1 cellular context compared by ENCODE assay signal in genomic region chr5:171387970-171388815, GRCh38.
A peak's percentile ranks its signal among the peaks of the same experiment; 100 is the strongest.
TF ChIP-seq lines count a peak whose summit lies in the region.

No MANE protein-coding gene starts in this region.

TF ChIP-seq in K562, 482 proteins besides CTCF, POLR2A, EP300 and RAD21 (continued from another document):
- TF ChIP-seq FUS (optimal IDR thresholded peaks at IDR 0.05; ENCODE audit: low read depth, low read length) (no peak), ESRRB (CRISPR knock-in tag; IDR thresholded peaks at IDR 0.05; ENCODE audit: borderline replicate concordance) (no peak), ZNF431 (CRISPR knock-in tag; IDR thresholded peaks at IDR 0.05) (no peak; the same call in 1 of the 2 replicates), MBD2 (IDR thresholded peaks at IDR 0.05; ENCODE audit: borderline replicate concordance, low read depth) (no peak), ZNF165 (CRISPR knock-in tag; IDR thresholded peaks at IDR 0.05; ENCODE audit: borderline replicate concordance) (no peak), ZEB2 (IDR thresholded peaks at IDR 0.05) (no peak), PCBP1 (IDR thresholded peaks at IDR 0.05; ENCODE audit: low read depth, low read length, poor library complexity, severe bottlenecking) (peak; percentile 86), ZNF584 (CRISPR knock-in tag; IDR thresholded peaks at IDR 0.05; ENCODE audit: low read depth) (no peak), BHLHE40 (IDR thresholded peaks at IDR 0.05; ENCODE audit: low read length) (peak; percentile 87), ZNF274 (IDR thresholded peaks at IDR 0.05; ENCODE audit: borderline replicate concordance, low read depth, low read length) (no peak), ZNF408 (CRISPR knock-in tag; IDR thresholded peaks at IDR 0.05; ENCODE audit: low read depth) (no peak), ETV1 (tag; conservative IDR thresholded peaks at IDR 0.05; ENCODE audit: low read depth) (peak; percentile 74), SPI1 (IDR thresholded peaks at IDR 0.05; ENCODE audit: borderline replicate concordance, low read depth, low read length) (no peak), ZNF124 (CRISPR knock-in tag; IDR thresholded peaks at IDR 0.05) (no peak), CC2D1A (IDR thresholded peaks at IDR 0.05) (no peak), E2F6 (IDR thresholded peaks at IDR 0.05; ENCODE audit: borderline replicate concordance in 1 of 2, extremely low read depth in 1 of 2, insufficient read depth in 1 of 2, insufficient read length in 1 of 2, low read depth in 1 of 2, low read length in 1 of 2, poor library complexity in 1 of 2, severe bottlenecking in 1 of 2) (peak; percentile 96 to 98), TAF7 (tag; IDR thresholded peaks at IDR 0.05) (no peak), CCNT2 (IDR thresholded peaks at IDR 0.05; ENCODE audit: borderline replicate concordance, extremely low read depth, insufficient read length, low read depth, low read length) (peak; percentile 41), LCOR (CRISPR knock-in tag; IDR thresholded peaks at IDR 0.05) (peak; percentile 61; the same call in 1 of the 2 replicates), FOXK2 (conservative IDR thresholded peaks at IDR 0.05 in 1 of 2, IDR thresholded peaks at IDR 0.05 in 1 of 2; ENCODE audit: low read depth in 2 of 2) (peak; percentile 88 to 90), RBM34 (IDR thresholded peaks at IDR 0.05; ENCODE audit: borderline replicate concordance, insufficient read depth, low read length) (no peak), HNRNPLL (IDR thresholded peaks at IDR 0.05; ENCODE audit: low read depth, low read length, poor library complexity, severe bottlenecking) (no peak), ELF1 (tag; IDR thresholded peaks at IDR 0.05) (peak; percentile 21; the same call in 1 of the 2 replicates), ZSCAN29 (IDR thresholded peaks at IDR 0.05) (no peak), ZNF24 (IDR thresholded peaks at IDR 0.05) (no peak), RBM17 (IDR thresholded peaks at IDR 0.05; ENCODE audit: borderline replicate concordance, low read depth, low read length) (no peak), ZBTB49 (CRISPR knock-in tag; IDR thresholded peaks at IDR 0.05; ENCODE audit: borderline replicate concordance) (no peak), NONO (IDR thresholded peaks at IDR 0.05; ENCODE audit: low read depth in 2 of 2, low read length in 1 of 2) (peak; percentile 12 to 31; a peak in 1 of 4 replicates), ZC3H4 (CRISPR knock-in tag; IDR thresholded peaks at IDR 0.05; ENCODE audit: borderline replicate concordance) (no peak), MYNN (IDR thresholded peaks at IDR 0.05) (no peak), MYNN (CRISPR knock-in tag; IDR thresholded peaks at IDR 0.05) (no peak), STAT5B (CRISPR knock-in tag; IDR thresholded peaks at IDR 0.05) (no peak), RREB1 (CRISPR knock-in tag; IDR thresholded peaks at IDR 0.05) (no peak), ERF (CRISPR knock-in tag; IDR thresholded peaks at IDR 0.05) (no peak; the same call in 1 of the 2 replicates), SUPT5H (IDR thresholded peaks at IDR 0.05) (no peak), STAT6 (CRISPR knock-in tag; IDR thresholded peaks at IDR 0.05) (peak; percentile 86; the same call in 1 of the 2 replicates), COPS2 (conservative IDR thresholded peaks at IDR 0.05) (no peak), SREBF2 (CRISPR knock-in tag; IDR thresholded peaks at IDR 0.05) (no peak)
- TF ChIP-seq, protein P1, sequence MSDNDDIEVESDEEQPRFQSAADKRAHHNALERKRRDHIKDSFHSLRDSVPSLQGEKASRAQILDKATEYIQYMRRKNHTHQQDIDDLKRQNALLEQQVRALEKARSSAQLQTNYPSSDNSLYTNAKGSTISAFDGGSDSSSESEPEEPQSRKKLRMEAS (CRISPR knock-in tag; IDR thresholded peaks at IDR 0.05): peak; percentile 99
- TF ChIP-seq, protein P2, sequence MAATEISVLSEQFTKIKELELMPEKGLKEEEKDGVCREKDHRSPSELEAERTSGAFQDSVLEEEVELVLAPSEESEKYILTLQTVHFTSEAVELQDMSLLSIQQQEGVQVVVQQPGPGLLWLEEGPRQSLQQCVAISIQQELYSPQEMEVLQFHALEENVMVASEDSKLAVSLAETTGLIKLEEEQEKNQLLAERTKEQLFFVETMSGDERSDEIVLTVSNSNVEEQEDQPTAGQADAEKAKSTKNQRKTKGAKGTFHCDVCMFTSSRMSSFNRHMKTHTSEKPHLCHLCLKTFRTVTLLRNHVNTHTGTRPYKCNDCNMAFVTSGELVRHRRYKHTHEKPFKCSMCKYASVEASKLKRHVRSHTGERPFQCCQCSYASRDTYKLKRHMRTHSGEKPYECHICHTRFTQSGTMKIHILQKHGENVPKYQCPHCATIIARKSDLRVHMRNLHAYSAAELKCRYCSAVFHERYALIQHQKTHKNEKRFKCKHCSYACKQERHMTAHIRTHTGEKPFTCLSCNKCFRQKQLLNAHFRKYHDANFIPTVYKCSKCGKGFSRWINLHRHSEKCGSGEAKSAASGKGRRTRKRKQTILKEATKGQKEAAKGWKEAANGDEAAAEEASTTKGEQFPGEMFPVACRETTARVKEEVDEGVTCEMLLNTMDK (IDR thresholded peaks at IDR 0.05; ENCODE audit: borderline replicate concordance, insufficient read depth, low read depth, low read length, poor library complexity, severe bottlenecking): no peak
- TF ChIP-seq, protein P3, sequence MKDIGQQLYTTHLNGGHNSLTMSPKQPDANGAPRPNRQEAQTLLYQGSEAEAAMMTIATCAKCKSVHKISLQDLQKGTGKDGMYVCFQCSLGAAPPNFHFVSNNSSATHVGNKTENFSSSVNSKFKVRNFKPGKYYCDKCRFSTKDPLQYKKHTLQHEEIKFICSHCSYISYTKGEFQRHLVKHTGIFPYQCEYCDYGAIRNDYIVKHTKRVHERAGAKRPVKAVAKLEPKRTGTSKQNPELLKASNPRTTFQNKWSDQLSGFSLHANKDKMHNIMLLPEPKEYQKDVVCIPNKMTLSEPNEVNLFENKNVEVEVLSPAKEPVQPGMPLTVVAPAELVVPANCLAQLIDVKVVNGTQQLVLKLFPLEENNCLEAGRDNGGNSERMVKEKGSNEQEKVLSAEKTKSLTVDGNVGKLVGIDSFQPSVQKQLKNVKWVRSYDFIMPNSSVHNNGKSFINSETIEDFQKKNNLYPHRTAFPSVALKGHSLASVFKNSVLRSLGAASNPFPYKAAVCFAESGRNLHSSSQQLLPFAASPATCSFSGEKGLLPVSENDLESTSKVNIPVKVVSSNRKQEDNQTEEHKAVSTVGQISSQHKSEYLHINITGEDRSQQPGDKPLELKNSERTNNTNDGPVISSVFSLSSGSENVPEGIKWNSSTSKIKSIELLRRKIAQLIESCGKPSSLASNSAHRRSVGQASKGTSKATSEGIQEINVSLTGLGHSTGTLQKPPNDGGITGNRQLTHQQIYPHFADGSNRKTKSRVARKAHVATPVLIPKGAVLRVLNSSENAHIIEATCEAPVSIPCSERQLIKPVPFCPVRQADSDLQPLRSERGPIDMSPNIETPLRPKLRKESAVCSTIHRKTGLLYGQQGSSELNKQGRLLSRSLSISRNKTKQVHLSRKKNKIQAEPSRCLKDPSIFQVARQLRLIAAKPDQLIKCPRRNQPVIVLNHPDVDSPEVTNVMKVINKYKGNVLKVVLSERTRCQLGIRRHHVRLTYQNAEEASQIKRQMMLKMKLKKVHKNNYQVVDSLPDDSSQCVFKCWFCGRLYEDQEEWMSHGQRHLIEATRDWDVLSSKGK (CRISPR knock-in tag; IDR thresholded peaks at IDR 0.05): no peak
- TF ChIP-seq, protein P4, sequence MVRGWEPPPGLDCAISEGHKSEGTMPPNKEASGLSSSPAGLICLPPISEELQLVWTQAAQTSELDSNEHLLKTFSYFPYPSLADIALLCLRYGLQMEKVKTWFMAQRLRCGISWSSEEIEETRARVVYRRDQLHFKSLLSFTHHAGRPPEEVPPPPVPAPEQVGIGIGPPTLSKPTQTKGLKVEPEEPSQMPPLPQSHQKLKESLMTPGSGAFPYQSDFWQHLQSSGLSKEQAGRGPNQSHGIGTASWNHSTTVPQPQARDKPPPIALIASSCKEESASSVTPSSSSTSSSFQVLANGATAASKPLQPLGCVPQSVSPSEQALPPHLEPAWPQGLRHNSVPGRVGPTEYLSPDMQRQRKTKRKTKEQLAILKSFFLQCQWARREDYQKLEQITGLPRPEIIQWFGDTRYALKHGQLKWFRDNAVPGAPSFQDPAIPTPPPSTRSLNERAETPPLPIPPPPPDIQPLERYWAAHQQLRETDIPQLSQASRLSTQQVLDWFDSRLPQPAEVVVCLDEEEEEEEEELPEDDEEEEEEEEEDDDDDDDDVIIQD (CRISPR knock-in tag; IDR thresholded peaks at IDR 0.05): no peak
